ENCODE assay signal across 8 cellular contexts in genomic region chr20:58891686-58892125, GRCh38. TPM values are rescaled to one million over a fixed set of nuclear protein-coding genes. Genes with fewer than 3 reads are reported as not detected.
DNase-seq lines count a peak whose midpoint lies in the region; ATAC-seq and TF ChIP-seq lines count a peak whose summit lies in the region.

No MANE protein-coding gene starts in this region.

- peaks cover 39% of the 10 kb centered on the region for H3K36me3 Mint-ChIP-seq in activated T-helper 2 cell treated with anti-CD3 and anti-CD28 coated beads, Interferon-gamma antibody, Interleukin-2, Interleukin-4, amounts not matched to agents 10 μg/mL and 5 μg/mL and 100 μg/mL, durations not matched to agents 14 hours and 24 hours and 36 hours (ENCODE audit: low read depth)

- WGBS in gastroesophageal sphincter (ENCODE audit: low coverage in 1 of 2), 2 donors, result no CpG with 5 or more reads among the region's 63 CpGs
- 0% methylated on average over 27 of the region's 63 CpGs for WGBS in prostate gland

- DNase-seq in DMS79 treated with DMSO at 0.1 percent for 48 hours (lab: John Stamatoyannopoulos, UW) (peak; percentile 20), DMS79 (lab: John Stamatoyannopoulos, UW) (no peak), NAMALWA (ENCODE audit: low spot score) (peak; percentile 64), prostate gland (ENCODE audit: low spot score) (no peak), posterior cingulate gyrus (no peak)
- peak; percentile 26 for DNase-seq in activated T-helper 2 cell treated with anti-CD3 and anti-CD28 coated beads, Interferon-gamma antibody, Interleukin-2, Interleukin-4, amounts not matched to agents 10 μg/mL and 5 μg/mL and 100 μg/mL, durations not matched to agents 14 hours and 24 hours and 36 hours (ENCODE audit: low spot score)

- peaks cover 3 to 56% (median 37%) of the 10 kb centered on the region in 3 donors for H3K4me1 ChIP-seq in gastroesophageal sphincter
- peaks cover 15% of the 10 kb centered on the region for H3K4me1 ChIP-seq in prostate gland (replicated peaks)

- no peaks in the 10 kb centered on the region for H3K27me3 ChIP-seq in gastroesophageal sphincter
- no peaks in the 10 kb centered on the region for H3K27me3 ChIP-seq in prostate gland (replicated peaks; ENCODE audit: insufficient read depth)

- H3K4me1 Mint-ChIP-seq in activated T-helper 2 cell treated with anti-CD3 and anti-CD28 coated beads, Interferon-gamma antibody, Interleukin-2, Interleukin-4, amounts not matched to agents 10 μg/mL and 5 μg/mL and 100 μg/mL, durations not matched to agents 14 hours and 24 hours and 36 hours (ENCODE audit: low read depth), result peaks cover 38% of the 10 kb centered on the region

- H3K9me3 Mint-ChIP-seq in activated T-helper 2 cell treated with anti-CD3 and anti-CD28 coated beads, Interferon-gamma antibody, Interleukin-2, Interleukin-4, amounts not matched to agents 10 μg/mL and 5 μg/mL and 100 μg/mL, durations not matched to agents 14 hours and 24 hours and 36 hours, result no peaks in the 10 kb centered on the region

- intact Hi-C loops in activated T-helper 2 cell treated with anti-CD3 and anti-CD28 coated beads, Interferon-gamma antibody, Interleukin-2, Interleukin-4, amounts not matched to agents 10 μg/mL and 5 μg/mL and 100 μg/mL, durations not matched to agents 14 hours and 24 hours and 36 hours (cut with micrococcal nuclease), result loop anchor here (1.0 to 10.0 kb wide), 6 partner anchors 91 to 1499 kb away; partner anchors contain the start of genes ATP5F1E, NELFCD, RAB22A and RBM38
- intact Hi-C loops in prostate gland (cut with DNase I) (loop anchor here (2.0 to 5.0 kb wide), 2 partner anchors 89 to 141 kb away; partner anchors contain the start of genes ATP5F1E and NELFCD), posterior cingulate gyrus (cut with DNase I) (loop anchor here (2.0 kb wide), 2 partner anchors 89 to 151 kb away; partner anchors contain the start of genes NELFCD and PRELID3B)

- H3K27ac ChIP-seq in gastroesophageal sphincter (peak overlapping the region; percentile 98 to 100 (median 98)), prostate gland (peak overlapping the region; percentile 98 to 100)

- no peak for ATAC-seq in gastroesophageal sphincter
- no peak for ATAC-seq in HG02852 (IDR thresholded peaks at IDR 0.05; ENCODE audit: unreplicated experiment)

- TF ChIP-seq EP300 in gastroesophageal sphincter (IDR thresholded peaks at IDR 0.05), result no peak

- H3K4me3 Mint-ChIP-seq in activated T-helper 2 cell treated with anti-CD3 and anti-CD28 coated beads, Interferon-gamma antibody, Interleukin-2, Interleukin-4, amounts not matched to agents 10 μg/mL and 5 μg/mL and 100 μg/mL, durations not matched to agents 14 hours and 24 hours and 36 hours (ENCODE audit: low read depth), result peak overlapping the region; percentile 97

- H3K4me3 ChIP-seq in gastroesophageal sphincter (peak overlapping the region; percentile 92 to 100), prostate gland (peak overlapping the region; percentile 69 to 81)

- TF ChIP-seq CTCF in gastroesophageal sphincter (IDR thresholded peaks at IDR 0.05) (no peak), prostate gland (IDR thresholded peaks at IDR 0.05) (no peak)

- no peaks in the 10 kb centered on the region for H3K9me3 ChIP-seq in gastroesophageal sphincter
- H3K9me3 ChIP-seq in prostate gland, result no peaks in the 10 kb centered on the region

- H3K36me3 ChIP-seq in gastroesophageal sphincter (no peaks in the 10 kb centered on the region), prostate gland (no peaks in the 10 kb centered on the region)

- H3K27ac Mint-ChIP-seq in activated T-helper 2 cell treated with anti-CD3 and anti-CD28 coated beads, Interferon-gamma antibody, Interleukin-2, Interleukin-4, amounts not matched to agents 10 μg/mL and 5 μg/mL and 100 μg/mL, durations not matched to agents 14 hours and 24 hours and 36 hours, result peak overlapping the region; percentile 96

- no peak for TF ChIP-seq POLR2A in gastroesophageal sphincter (IDR thresholded peaks at IDR 0.05)
- TF ChIP-seq POLR2A in prostate gland (IDR thresholded peaks at IDR 0.05), result no peak

- H3K27me3 Mint-ChIP-seq in activated T-helper 2 cell treated with anti-CD3 and anti-CD28 coated beads, Interferon-gamma antibody, Interleukin-2, Interleukin-4, amounts not matched to agents 10 μg/mL and 5 μg/mL and 100 μg/mL, durations not matched to agents 14 hours and 24 hours and 36 hours (ENCODE audit: low read depth), result no peaks in the 10 kb centered on the region

RNA-seq across cellular contexts. Expression of gene GNAS, which starts 39.2 kb away (rescaled TPM):
- total RNA-seq in activated T-helper 2 cell treated with anti-CD3 and anti-CD28 coated beads, Interferon-gamma antibody, Interleukin-2, Interleukin-4, amounts not matched to agents 10 μg/mL and 5 μg/mL and 100 μg/mL, durations not matched to agents 14 hours and 24 hours and 36 hours, result 598 and 599 TPM in 2 replicates
- total RNA-seq in gastroesophageal sphincter (100 to 1,000 TPM; 521 to 893 (median 652) TPM), prostate gland (100 to 1,000 TPM; 644 to 900 TPM)

RNA-seq across cellular contexts. Expression of gene GNAS-AS1, which starts 41.0 kb away (rescaled TPM):
- 1.7 and 1.9 TPM in 2 replicates for total RNA-seq in activated T-helper 2 cell treated with anti-CD3 and anti-CD28 coated beads, Interferon-gamma antibody, Interleukin-2, Interleukin-4, amounts not matched to agents 10 μg/mL and 5 μg/mL and 100 μg/mL, durations not matched to agents 14 hours and 24 hours and 36 hours
- total RNA-seq in gastroesophageal sphincter (under 1 TPM in 1 of 4 donors, not detected in 3; 0.19 TPM), prostate gland (1 to 10 TPM in 1 of 2 donors, under 1 TPM in 1; 0.50 to 1.8 TPM)

Comparison
In these comparisons a context has a peak if more than half of its experiments do, and no peak if none do; other contexts are left out.
1. DNase-seq: peak in DMS79 treated with DMSO at 0.1 percent for 48 hours (single experiment), NAMALWA (single experiment) and activated T-helper 2 cell treated with anti-CD3 and anti-CD28 coated beads, Interferon-gamma antibody, Interleukin-2, Interleukin-4, amounts not matched to agents 10 μg/mL and 5 μg/mL and 100 μg/mL, durations not matched to agents 14 hours and 24 hours and 36 hours (single experiment); none in DMS79 (single experiment), prostate gland (single experiment) and posterior cingulate gyrus (0 of 10).